In genomic region chr10:123995082-123995460, GRCh38 we compare ENCODE assay signal across 8 cellular contexts.
DNase-seq lines count a peak whose midpoint lies in the region; ATAC-seq, FAIRE-seq and TF ChIP-seq lines count a peak whose summit lies in the region.

No MANE protein-coding gene starts in this region.

- H3K36me3 ChIP-seq in K562 (ENCODE audit: control insufficient read depth, insufficient read depth, low read length) (no peaks in the 10 kb centered on the region), HepG2 (replicated peaks in 1 of 2; ENCODE audit: control insufficient read depth in 1 of 2, insufficient read depth in 2 of 2, low read length in 2 of 2) (no peaks in the 10 kb centered on the region), thoracic aorta (no peaks in the 10 kb centered on the region)

- H3K79me2 ChIP-seq in K562 (ENCODE audit: control insufficient read depth, insufficient read depth, low read length) (no peaks in the 10 kb centered on the region), HepG2 (ENCODE audit: insufficient read depth, low read length) (no peaks in the 10 kb centered on the region)

- TF ChIP-seq EP300 in K562 (IDR thresholded peaks at IDR 0.05; ENCODE audit: low read length): no peak
- no peak for TF ChIP-seq EP300 in HepG2 (IDR thresholded peaks at IDR 0.05; ENCODE audit: low read depth in 2 of 2, low read length in 2 of 2)
- TF ChIP-seq EP300 in HepG2 (CRISPR knock-in tag; IDR thresholded peaks at IDR 0.05; ENCODE audit: borderline replicate concordance): no peak

- H3K4me3 ChIP-seq in K562 (no peak overlapping the region), HepG2 (replicated peaks in 1 of 3; ENCODE audit: insufficient read depth in 1 of 3, low read depth in 2 of 3, low read length in 3 of 3) (peak overlapping the region in 2 of 3 experiments; percentile 33 to 54; a peak in 3 of 6 replicates), thoracic aorta (peak overlapping the region; percentile 66)

- BruUV-seq in K562 (replicated peaks; lab: Mats Ljungman, UMichigan): no TSS peak
- no TSS peak for BruUV-seq in HepG2 (replicated peaks; lab: Mats Ljungman, UMichigan)

- no peaks in the 10 kb centered on the region for H4K20me1 ChIP-seq in K562 (replicated peaks; ENCODE audit: control insufficient read depth, insufficient read depth, low read length)
- H4K20me1 ChIP-seq in HepG2 (ENCODE audit: insufficient read depth, low read length): no peaks in the 10 kb centered on the region

- no peaks in the 10 kb centered on the region for H3K27me3 ChIP-seq in K562 (ENCODE audit: control insufficient read depth in 2 of 2, insufficient read depth in 2 of 2, low read length in 2 of 2)
- peaks cover 3 to 9% of the 10 kb centered on the region in 2 experiments; a peak in 3 of 5 replicates for H3K27me3 ChIP-seq in HepG2 (ENCODE audit: control insufficient read depth in 1 of 2, insufficient read depth in 2 of 2, low read length in 2 of 2)
- no peaks in the 10 kb centered on the region for H3K27me3 ChIP-seq in thoracic aorta (replicated peaks; ENCODE audit: insufficient read depth)

- no peak for TF ChIP-seq CTCF in K562 (IDR thresholded peaks at IDR 0.05 in 2 of 3, conservative IDR thresholded peaks at IDR 0.05 in 1 of 3; ENCODE audit: insufficient read depth in 2 of 3, low read depth in 1 of 3, low read length in 3 of 3)
- TF ChIP-seq CTCF in HepG2 (CRISPR knock-in tag; IDR thresholded peaks at IDR 0.05): no peak
- no peak for TF ChIP-seq CTCF in thoracic aorta (IDR thresholded peaks at IDR 0.05)

- no peak overlapping the region for H3K27ac ChIP-seq in K562 (ENCODE audit: extremely low read depth, low read depth, low read length)
- H3K27ac ChIP-seq in HepG2 (ENCODE audit: extremely low read length, insufficient read depth, low read length): no peak overlapping the region
- H3K27ac ChIP-seq in thoracic aorta: no peak overlapping the region

- ATAC-seq in activated T-cell treated with anti-CD3 and anti-CD28 coated beads, Interleukin-2, amount 50 U/mL, for 4 hours: no peak
- ATAC-seq in K562: no peak
- ATAC-seq in HepG2: peak; percentile 12
- ATAC-seq in thoracic aorta (ENCODE audit: insufficient number of reproducible peaks, low FRiP score, low read depth): peak; percentile 8
- no peak for ATAC-seq in HG02938 (IDR thresholded peaks at IDR 0.05; ENCODE audit: unreplicated experiment)
- no peak for ATAC-seq in HG03108 (IDR thresholded peaks at IDR 0.05; ENCODE audit: unreplicated experiment)
- no peak for ATAC-seq in activated CD4-positive, CD25-positive, alpha-beta regulatory T cell treated with anti-CD3 and anti-CD28 coated beads, Interleukin-2, amount 50 U/mL, for 24 hours

- intact Hi-C loops in K562 (cut with micrococcal nuclease): no loop called here
- intact Hi-C loops in HepG2 (cut with micrococcal nuclease; ENCODE audit: unreplicated experiment): loop anchor here (10.0 kb wide), 2 partner anchors 160 to 260 kb away; no protein-coding TSS in a partner anchor

- H3K9me1 ChIP-seq in K562 (ENCODE audit: control insufficient read depth, insufficient read depth, low read length): no peaks in the 10 kb centered on the region

- no peak for TF ChIP-seq RAD21 in K562 (CRISPR knock-in tag; conservative IDR thresholded peaks at IDR 0.05 in 1 of 2, IDR thresholded peaks at IDR 0.05 in 1 of 2)
- no peak for TF ChIP-seq RAD21 in HepG2 (CRISPR knock-in tag; IDR thresholded peaks at IDR 0.05)

- 34% methylated on average over 10 of the region's 11 CpGs for WGBS in K562 (ENCODE audit: insufficient coverage, low coverage, missing lambda C conversion rate)
- WGBS in HepG2 (ENCODE audit: low lambda C conversion rate): 29% methylated on average over 11 of the region's 11 CpGs

- H3K27me3 Mint-ChIP-seq in activated T-cell treated with anti-CD3 and anti-CD28 coated beads, Interleukin-2, amount 50 U/mL, for 4 hours (ENCODE audit: low read depth): peaks cover 65% of the 10 kb centered on the region

- no peaks in the 10 kb centered on the region for H3K9me3 Mint-ChIP-seq in activated T-cell treated with anti-CD3 and anti-CD28 coated beads, Interleukin-2, amount 50 U/mL, for 4 hours

- no peak for TF ChIP-seq POLR2A in K562 (conservative IDR thresholded peaks at IDR 0.05)
- no peak for TF ChIP-seq POLR2A in HepG2 (IDR thresholded peaks at IDR 0.05; ENCODE audit: insufficient read depth in 1 of 2, low read depth in 2 of 2, low read length in 2 of 2)

- in situ Hi-C loops in K562 (cut with MboI) (no loop called here), HepG2 (cut with HindIII; ENCODE audit: extremely low pct_ligation_motif_present, low pct_unique_long_range_greater_than_20kb) (loop anchor here (5.0 to 25.0 kb wide), 3 partner anchors 97 to 392 kb away; partner anchors contain the start of gene CHST15)

- H3K4me2 ChIP-seq in K562 (ENCODE audit: insufficient read depth, low read length): no peak overlapping the region
- H3K4me2 ChIP-seq in HepG2 (ENCODE audit: low read depth, low read length): peak overlapping the region; percentile 74

- H3K4me1 ChIP-seq in K562 (replicated peaks in 1 of 2; ENCODE audit: control insufficient read depth in 2 of 2, insufficient read depth in 2 of 2, low read length in 2 of 2) (peaks cover 0 to 12% of the 10 kb centered on the region in 2 experiments; a peak in 2 of 5 replicates), HepG2 (ENCODE audit: insufficient read depth, low read length) (peaks cover 41% of the 10 kb centered on the region), thoracic aorta (ENCODE audit: control insufficient read depth in 1 of 2, low read depth in 2 of 2) (peaks cover 14 to 30% of the 10 kb centered on the region in 2 donors)

- H3K36me3 Mint-ChIP-seq in activated T-cell treated with anti-CD3 and anti-CD28 coated beads, Interleukin-2, amount 50 U/mL, for 4 hours (ENCODE audit: insufficient read depth): no peaks in the 10 kb centered on the region

- CTCF ChIA-PET in K562 (lab: Yijun Ruan, JAX; ENCODE audit: low intra/inter-chr PET ratio): interaction anchor here (0.6 to 2.3 kb wide), 2 partner anchors 395 to 574 kb away, joined by 3 to 26 read pairs; no protein-coding TSS in a partner anchor
- CTCF ChIA-PET in HepG2 (lab: Yijun Ruan, JAX; ENCODE audit: low intra/inter-chr PET ratio, low total read pairs): interaction anchor here (1.6 to 2.8 kb wide), 2 partner anchors 394 to 408 kb away, joined by 8 to 35 read pairs; no protein-coding TSS in a partner anchor

- no peak for DNase-seq in activated T-cell treated with anti-CD3 and anti-CD28 coated beads, Interleukin-2, amount 50 U/mL, for 4 hours
- DNase-seq in activated T-cell treated with anti-CD3 and anti-CD28 coated beads for 4 hours (no peak), K562 (ENCODE audit: extremely low read depth in 1 of 4, low spot score in 3 of 4) (no peak), HepG2 (ENCODE audit: low spot score) (no peak), thoracic aorta (ENCODE audit: low spot score) (no peak)

- POLR2A ChIA-PET in K562 (lab: Yijun Ruan, JAX) (no interaction called here), HepG2 (lab: Yijun Ruan, JAX) (interaction anchor here (1.3 kb wide), 1 partner anchor 394 kb away, joined by 6 read pairs; no protein-coding TSS in a partner anchor)

- no peak overlapping the region for H2AFZ ChIP-seq in K562 (ENCODE audit: low read depth, low read length)
- H2AFZ ChIP-seq in HepG2 (ENCODE audit: low read length): no peak overlapping the region

- H3K4me1 Mint-ChIP-seq in activated T-cell treated with anti-CD3 and anti-CD28 coated beads, Interleukin-2, amount 50 U/mL, for 4 hours (ENCODE audit: low read depth): peaks cover 11% of the 10 kb centered on the region

- no peak for FAIRE-seq in K562 (lab: Jason Lieb, UNC)
- FAIRE-seq in HepG2 (lab: Jason Lieb, UNC): no peak

- H3K4me3 Mint-ChIP-seq in activated T-cell treated with anti-CD3 and anti-CD28 coated beads, Interleukin-2, amount 50 U/mL, for 4 hours: peak overlapping the region; percentile 34

- H3K9me3 ChIP-seq in K562 (replicated peaks; ENCODE audit: control insufficient read depth, insufficient read depth, low read depth, low read length) (no peaks in the 10 kb centered on the region), HepG2 (ENCODE audit: low read length) (no peaks in the 10 kb centered on the region), thoracic aorta (no peaks in the 10 kb centered on the region)

- H3K9ac ChIP-seq in K562 (ENCODE audit: insufficient read depth in 1 of 2, low read depth in 2 of 2, low read length in 2 of 2) (no peak overlapping the region), HepG2 (ENCODE audit: insufficient read depth, low read depth, low read length) (no peak overlapping the region; the same call in 1 of the 2 replicates)

TF ChIP-seq in K562, 482 proteins besides CTCF, POLR2A, EP300 and RAD21 (continues in another document):
- TF ChIP-seq SAP30 (IDR thresholded peaks at IDR 0.05; ENCODE audit: borderline replicate concordance, insufficient read depth, low read depth, low read length, poor library complexity, severe bottlenecking) (no peak), POLR2B (IDR thresholded peaks at IDR 0.05; ENCODE audit: low read depth, partially characterized antibody) (no peak), PPARD (CRISPR knock-in tag; IDR thresholded peaks at IDR 0.05) (no peak), ZNF586 (CRISPR knock-in tag; conservative IDR thresholded peaks at IDR 0.05) (no peak)

TF ChIP-seq in HepG2, 621 proteins besides CTCF, POLR2A, EP300 and RAD21 (continues in another document):
- TF ChIP-seq CREM (IDR thresholded peaks at IDR 0.05): 0 out of 2 replicates have a peak, but pooled peaks have one; percentile 1
- no peak for TF ChIP-seq CREM (CRISPR knock-in tag; IDR thresholded peaks at IDR 0.05)
- TF ChIP-seq MTA3 (CRISPR knock-in tag; IDR thresholded peaks at IDR 0.05): no peak
- TF ChIP-seq ZNF512B (CRISPR knock-in tag; IDR thresholded peaks at IDR 0.05; ENCODE audit: borderline replicate concordance): 0 out of 2 replicates have a peak, but pooled peaks have one; percentile 47
- TF ChIP-seq ZNF282 (IDR thresholded peaks at IDR 0.05; ENCODE audit: partially characterized antibody): no peak
- TF ChIP-seq SNAPC2 (CRISPR knock-in tag; IDR thresholded peaks at IDR 0.05): no peak

Comparison
In these comparisons a context has a peak if more than half of its experiments do, and no peak if none do; other contexts are left out.
1. ATAC-seq: peak in HepG2 (single experiment) and thoracic aorta (single experiment); none in activated T-cell treated with anti-CD3 and anti-CD28 coated beads, Interleukin-2, amount 50 U/mL, for 4 hours (0 of 2), K562 (single experiment), HG02938 (single experiment), HG03108 (single experiment) and activated CD4-positive, CD25-positive, alpha-beta regulatory T cell treated with anti-CD3 and anti-CD28 coated beads, Interleukin-2, amount 50 U/mL, for 24 hours (0 of 2).